In the genomic region with DNA sequence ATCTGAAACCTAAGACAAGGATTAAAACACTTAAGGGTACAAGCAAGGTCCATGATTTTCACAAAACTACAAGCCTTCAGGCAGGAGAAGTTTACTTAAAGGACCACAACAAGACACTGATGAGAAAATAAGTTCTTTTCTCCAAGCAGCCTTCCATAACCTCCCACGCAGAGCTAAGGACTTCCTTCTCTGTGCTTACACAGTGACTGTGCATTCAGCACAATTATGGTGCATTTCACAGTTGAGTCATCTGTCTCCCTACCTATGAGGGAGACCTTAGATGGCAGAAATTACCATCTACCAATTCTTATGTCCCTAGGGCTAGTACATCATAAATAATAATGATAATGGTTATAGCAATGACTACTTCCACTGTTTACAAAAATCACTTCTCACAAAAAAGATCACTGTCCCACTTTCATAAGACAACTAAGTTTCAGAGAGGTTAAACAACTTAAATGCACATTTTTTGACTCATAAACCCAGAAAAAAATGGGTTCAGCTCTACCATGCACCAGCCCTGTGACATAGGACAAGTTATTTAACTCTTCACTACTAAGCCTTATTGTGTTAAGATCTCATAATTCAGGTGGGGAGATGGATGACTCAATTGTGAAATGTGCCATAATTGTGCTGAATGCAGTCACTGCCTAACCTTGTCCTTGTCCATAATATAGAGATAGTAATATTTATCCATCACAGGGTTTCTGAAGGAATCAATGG, we compare ENCODE assay signal across 9 cellular contexts. TPM values are rescaled to one million over a fixed set of nuclear protein-coding genes. Genes with fewer than 3 reads are reported as not detected.
DNase-seq lines count a peak whose midpoint lies in the region; ATAC-seq, FAIRE-seq and TF ChIP-seq lines count a peak whose summit lies in the region.
"Had no signal": no experiment of that assay in that cellular context is flagged by ENCODE, and none has a peak within 500 bp of the region (broad histone marks: within the 10 kb centered on the region; RNA-seq: fewer than 3 reads in every experiment).

No MANE protein-coding gene starts in this region.

- peaks cover 6% of the 10 kb centered on the region for H3K4me1 Mint-ChIP-seq in stimulated activated naive CD8-positive, alpha-beta T cell treated with anti-CD3 and anti-CD28 coated beads, Interleukin-15, Interleukin-2, amounts not matched to agents 100 ng/mL and 50 ng/mL, for 24 hours (ENCODE audit: low read depth)

- H3K27me3 Mint-ChIP-seq in stimulated activated naive CD8-positive, alpha-beta T cell treated with anti-CD3 and anti-CD28 coated beads, Interleukin-15, Interleukin-2, amounts not matched to agents 100 ng/mL and 50 ng/mL, for 24 hours, result no peaks in the 10 kb centered on the region
- H3K27me3 Mint-ChIP-seq: naive thymus-derived CD4-positive, alpha-beta T cell had no signal

- no peak overlapping the region for H3K4me3 Mint-ChIP-seq in stimulated activated naive CD8-positive, alpha-beta T cell treated with anti-CD3 and anti-CD28 coated beads, Interleukin-15, Interleukin-2, amounts not matched to agents 100 ng/mL and 50 ng/mL, for 24 hours
- H3K4me3 Mint-ChIP-seq: naive thymus-derived CD4-positive, alpha-beta T cell had no signal

- ATAC-seq in stimulated activated naive CD8-positive, alpha-beta T cell treated with anti-CD3 and anti-CD28 coated beads, Interleukin-15, Interleukin-2, amounts not matched to agents 100 U/mL and 50 U/mL, for 24 hours, result no peak
- peak; percentile 63 for ATAC-seq in HG03103 (IDR thresholded peaks at IDR 0.05; ENCODE audit: low read depth, unreplicated experiment)
- no peak for ATAC-seq in GM19035 (IDR thresholded peaks at IDR 0.05; ENCODE audit: unreplicated experiment)
- ATAC-seq: naive thymus-derived CD4-positive, alpha-beta T cell had no signal

- H3K9me3 Mint-ChIP-seq in stimulated activated naive CD8-positive, alpha-beta T cell treated with anti-CD3 and anti-CD28 coated beads, Interleukin-15, Interleukin-2, amounts not matched to agents 100 ng/mL and 50 ng/mL, for 24 hours, result no peaks in the 10 kb centered on the region
- H3K9me3 Mint-ChIP-seq: naive thymus-derived CD4-positive, alpha-beta T cell had no signal

- no peak for TF ChIP-seq CTCF in bronchial epithelial cell (IDR thresholded peaks at IDR 0.05; ENCODE audit: insufficient read depth, low read length, severe bottlenecking)

- peak overlapping the region; percentile 19 for H3K27ac Mint-ChIP-seq in stimulated activated naive CD8-positive, alpha-beta T cell treated with anti-CD3 and anti-CD28 coated beads, Interleukin-15, Interleukin-2, amounts not matched to agents 100 ng/mL and 50 ng/mL, for 24 hours

- DNase-seq in stimulated activated naive CD8-positive, alpha-beta T cell treated with anti-CD3 and anti-CD28 coated beads, Interleukin-15, Interleukin-2, amounts not matched to agents 100 U/mL and 50 U/mL, for 24 hours, result no peak
- peak; percentile 96 for DNase-seq in bronchial epithelial cell (ENCODE audit: low read depth)
- no peak for DNase-seq in activated gamma-delta T cell (lab: John Stamatoyannopoulos, UW)
- no peak for DNase-seq in activated CD4-positive, alpha-beta T cell treated with anti-CD3 and anti-CD28 coated beads, Interleukin-2, amount 50 U/mL, for 4 hours
- no peak for DNase-seq in stimulated activated CD4-positive, alpha-beta T cell treated with anti-CD3 and anti-CD28 coated beads, Interleukin-1b, Interleukin-23, amount 100 ng/mL, for 48 hours
- DNase-seq: naive thymus-derived CD4-positive, alpha-beta T cell had no signal

- no peak overlapping the region for H3K4me3 ChIP-seq in bronchial epithelial cell (ENCODE audit: low read depth, low read length)

- H3K36me3 Mint-ChIP-seq in stimulated activated naive CD8-positive, alpha-beta T cell treated with anti-CD3 and anti-CD28 coated beads, Interleukin-15, Interleukin-2, amounts not matched to agents 100 ng/mL and 50 ng/mL, for 24 hours (ENCODE audit: low read depth), result peaks cover 79% of the 10 kb centered on the region

- H3K36me3 ChIP-seq in bronchial epithelial cell (ENCODE audit: control insufficient read depth, insufficient read depth, low read length), result peaks cover 4% of the 10 kb centered on the region

- H3K27me3 ChIP-seq in bronchial epithelial cell (ENCODE audit: control insufficient read depth, insufficient read depth, low read length), result no peaks in the 10 kb centered on the region

- peak; percentile 52 for FAIRE-seq in bronchial epithelial cell (lab: Jason Lieb, UNC)

RNA-seq across cellular contexts. Expression of a gene that starts 45.3 kb away (rescaled TPM):
- total RNA-seq in bronchial epithelial cell, result 9.1 and 15.0 TPM in 2 replicates
